ENCODE assay signal across 14 cellular contexts in the genomic region with DNA sequence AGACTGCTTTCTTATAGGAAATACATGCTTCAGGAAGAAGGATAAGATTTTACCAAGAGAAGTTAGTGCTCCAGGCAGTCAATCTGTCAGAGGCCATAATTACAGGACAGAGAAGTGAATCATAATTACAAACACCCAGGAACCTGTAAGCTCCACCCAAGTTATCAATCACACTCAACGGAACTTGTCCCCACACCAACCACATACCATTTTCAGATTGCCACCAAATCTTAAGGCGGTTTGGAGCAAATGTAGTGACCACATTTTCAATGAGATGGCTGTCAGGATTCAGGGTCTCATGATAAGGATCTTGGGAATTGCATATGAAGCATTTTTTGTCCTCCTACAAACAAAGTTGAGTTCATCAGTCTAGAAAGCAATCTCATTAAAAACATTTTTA. TPM values are rescaled to one million over a fixed set of nuclear protein-coding genes. Genes with fewer than 3 reads are reported as not detected.
DNase-seq lines count a peak whose midpoint lies in the region; ATAC-seq and TF ChIP-seq lines count a peak whose summit lies in the region.
"Had no signal": no experiment of that assay in that cellular context is flagged by ENCODE, and none has a peak within 500 bp of the region (broad histone marks: within the 10 kb centered on the region; RNA-seq: fewer than 3 reads in every experiment).

No MANE protein-coding gene starts in this region.

- H3K4me3 ChIP-seq in esophagus muscularis mucosa (peak overlapping the region in 1 of 4 donors; percentile 11), sigmoid colon (peak overlapping the region in 1 of 4 donors; percentile 75)
- H3K4me3 ChIP-seq: cardiac muscle cell had no signal

- TF ChIP-seq CTCF in esophagus muscularis mucosa (IDR thresholded peaks at IDR 0.05) = no peak
- no peak for TF ChIP-seq CTCF in sigmoid colon (IDR thresholded peaks at IDR 0.05)

- intact Hi-C loops in esophagus muscularis mucosa (cut with DNase I) = no loop called here
- intact Hi-C loops in sigmoid colon (cut with DNase I) = no loop called here
- intact Hi-C loops in activated T-helper 1 cell treated with anti-CD3 and anti-CD28 coated beads, Interleukin-12 subunit alpha, Interleukin-12 subunit beta, Interleukin-2, Interleukin-4 antibody, amounts not matched to agents 30 ng/mL and 10 ng/mL and 1 ng/mL, durations not matched to agents 14 hours and 24 hours and 36 hours (cut with micrococcal nuclease) = no loop called here

- 75% methylated on average over 2 of the region's 2 CpGs for WGBS in esophagus muscularis mucosa
- 30 to 68% methylated on average over 2 of the region's 2 CpGs for WGBS in sigmoid colon, 2 donors

- H3K4me1 Mint-ChIP-seq in activated T-helper 1 cell treated with anti-CD3 and anti-CD28 coated beads, Interleukin-12 subunit alpha, Interleukin-12 subunit beta, Interleukin-2, Interleukin-4 antibody, amounts not matched to agents 30 ng/mL and 10 ng/mL and 1 ng/mL, durations not matched to agents 14 hours and 24 hours and 36 hours (ENCODE audit: low read depth) = no peaks in the 10 kb centered on the region

- no peaks in the 10 kb centered on the region for H3K9me3 Mint-ChIP-seq in activated T-helper 1 cell treated with anti-CD3 and anti-CD28 coated beads, Interleukin-12 subunit alpha, Interleukin-12 subunit beta, Interleukin-2, Interleukin-4 antibody, amounts not matched to agents 30 ng/mL and 10 ng/mL and 1 ng/mL, durations not matched to agents 14 hours and 24 hours and 36 hours

- TF ChIP-seq EP300 in esophagus muscularis mucosa (IDR thresholded peaks at IDR 0.05) (no peak), sigmoid colon (IDR thresholded peaks at IDR 0.05) (no peak)

- H3K36me3 ChIP-seq in esophagus muscularis mucosa (peaks cover 9 to 42% (median 25%) of the 10 kb centered on the region in 4 donors), sigmoid colon (peaks cover 8 to 34% (median 11%) of the 10 kb centered on the region in 4 donors)
- H3K36me3 ChIP-seq: cardiac muscle cell had no signal

- H3K27ac ChIP-seq in esophagus muscularis mucosa (replicated peaks in 1 of 4) (peak overlapping the region; percentile 21 to 90 (median 86)), sigmoid colon (peak overlapping the region; percentile 83 to 87 (median 86))
- H3K27ac ChIP-seq: cardiac muscle cell had no signal

- no peak overlapping the region for H3K27ac Mint-ChIP-seq in activated T-helper 1 cell treated with anti-CD3 and anti-CD28 coated beads, Interleukin-12 subunit alpha, Interleukin-12 subunit beta, Interleukin-2, Interleukin-4 antibody, amounts not matched to agents 30 ng/mL and 10 ng/mL and 1 ng/mL, durations not matched to agents 14 hours and 24 hours and 36 hours
- H3K27ac Mint-ChIP-seq: immature natural killer cell had no signal

- DNase-seq in HT-29 (ENCODE audit: low spot score) (peak; percentile 27), RPMI7951 (ENCODE audit: low read depth) (peak; percentile 78), esophagus muscularis mucosa (ENCODE audit: extremely low spot score) (no peak), sigmoid colon (no peak), NCI-H2029 (lab: John Stamatoyannopoulos, UW) (no peak)
- no peak for DNase-seq in activated T-helper 1 cell treated with anti-CD3 and anti-CD28 coated beads, Interleukin-12 subunit alpha, Interleukin-12 subunit beta, Interleukin-2, Interleukin-4 antibody, amounts not matched to agents 30 ng/mL and 10 ng/mL and 1 ng/mL, durations not matched to agents 14 hours and 24 hours and 36 hours (ENCODE audit: low spot score)
- DNase-seq: activated CD4-positive, alpha-beta T cell treated with anti-CD3 and anti-CD28 coated beads, Interleukin-2, amount 50 U/mL, for 48 hours; activated gamma-delta T cell; HCEC 1CT; immature natural killer cell; right cardiac atrium had no signal

- ATAC-seq in HG03175 (IDR thresholded peaks at IDR 0.05; ENCODE audit: unreplicated experiment) = no peak
- ATAC-seq: right cardiac atrium had no signal

- no peaks in the 10 kb centered on the region for H3K27me3 ChIP-seq in esophagus muscularis mucosa
- no peaks in the 10 kb centered on the region for H3K27me3 ChIP-seq in sigmoid colon

- no peak for TF ChIP-seq POLR2A in esophagus muscularis mucosa (IDR thresholded peaks at IDR 0.05; ENCODE audit: low read depth)
- TF ChIP-seq POLR2A in sigmoid colon (IDR thresholded peaks at IDR 0.05) = no peak

- H3K4me3 Mint-ChIP-seq in activated T-helper 1 cell treated with anti-CD3 and anti-CD28 coated beads, Interleukin-12 subunit alpha, Interleukin-12 subunit beta, Interleukin-2, Interleukin-4 antibody, amounts not matched to agents 30 ng/mL and 10 ng/mL and 1 ng/mL, durations not matched to agents 14 hours and 24 hours and 36 hours = no peak overlapping the region
- H3K4me3 Mint-ChIP-seq: immature natural killer cell had no signal

- H3K36me3 Mint-ChIP-seq in activated T-helper 1 cell treated with anti-CD3 and anti-CD28 coated beads, Interleukin-12 subunit alpha, Interleukin-12 subunit beta, Interleukin-2, Interleukin-4 antibody, amounts not matched to agents 30 ng/mL and 10 ng/mL and 1 ng/mL, durations not matched to agents 14 hours and 24 hours and 36 hours (ENCODE audit: low read depth) = no peaks in the 10 kb centered on the region
- H3K36me3 Mint-ChIP-seq: immature natural killer cell had no signal

- H3K9me3 ChIP-seq in esophagus muscularis mucosa = no peaks in the 10 kb centered on the region
- no peaks in the 10 kb centered on the region for H3K9me3 ChIP-seq in sigmoid colon

- H3K27me3 Mint-ChIP-seq in activated T-helper 1 cell treated with anti-CD3 and anti-CD28 coated beads, Interleukin-12 subunit alpha, Interleukin-12 subunit beta, Interleukin-2, Interleukin-4 antibody, amounts not matched to agents 30 ng/mL and 10 ng/mL and 1 ng/mL, durations not matched to agents 14 hours and 24 hours and 36 hours (ENCODE audit: insufficient read depth) = peaks cover 44% of the 10 kb centered on the region

- peaks cover 27 to 87% (median 84%) of the 10 kb centered on the region in 4 donors for H3K4me1 ChIP-seq in esophagus muscularis mucosa
- H3K4me1 ChIP-seq in sigmoid colon = peaks cover 0 to 64% (median 56%) of the 10 kb centered on the region in 4 donors

RNA-seq across cellular contexts. Expression of gene LAMB1, which starts 4.8 kb away (rescaled TPM):
- 29.4 and 46.6 TPM in 2 replicates for total RNA-seq in HT-29 (2014; rRNA removed; shearing (Covaris generic))
- 147 and 157 TPM in 2 replicates for total RNA-seq in RPMI7951 (2014; rRNA removed; shearing (Covaris generic))
- total RNA-seq in esophagus muscularis mucosa = 100 to 1,000 TPM; 167 to 240 (median 219) TPM
- 100 to 1,000 TPM; 161 to 246 (median 185) TPM for total RNA-seq in sigmoid colon
- polyA plus RNA-seq in sigmoid colon = 100 to 1,000 TPM in 1 of 3 donors, 10 to 100 TPM in 2; 16.9 to 103 (median 22.8) TPM
- not detected in 2 replicates for total RNA-seq in activated T-helper 1 cell treated with anti-CD3 and anti-CD28 coated beads, Interleukin-12 subunit alpha, Interleukin-12 subunit beta, Interleukin-2, Interleukin-4 antibody, amounts not matched to agents 30 ng/mL and 10 ng/mL and 1 ng/mL, durations not matched to agents 14 hours and 24 hours and 36 hours
- total RNA-seq: T-helper 1 cell treated with Interleukin-12 subunit alpha and Interleukin-12 subunit beta and Interleukin-4 antibody, amounts not matched to agents 30 ng/mL and 1 ng/mL, for 36 hours had no signal

Comparison
In these comparisons a context has a peak if more than half of its experiments do, and no peak if none do; other contexts are left out.
1. DNase-seq: peak in HT-29 (single experiment) and RPMI7951 (single experiment); none in esophagus muscularis mucosa (single experiment), sigmoid colon (single experiment), NCI-H2029 (single experiment) and activated T-helper 1 cell treated with anti-CD3 and anti-CD28 coated beads, Interleukin-12 subunit alpha, Interleukin-12 subunit beta, Interleukin-2, Interleukin-4 antibody, amounts not matched to agents 30 ng/mL and 10 ng/mL and 1 ng/mL, durations not matched to agents 14 hours and 24 hours and 36 hours (single experiment).
2. RNA of gene LAMB1, which starts 4.8 kb away (total RNA-seq): 167 to 240 TPM in esophagus muscularis mucosa, 161 to 246 TPM in sigmoid colon, 147 to 157 TPM in RPMI7951 and 29.4 to 46.6 TPM in HT-29; not detected in activated T-helper 1 cell treated with anti-CD3 and anti-CD28 coated beads, Interleukin-12 subunit alpha, Interleukin-12 subunit beta, Interleukin-2, Interleukin-4 antibody, amounts not matched to agents 30 ng/mL and 10 ng/mL and 1 ng/mL, durations not matched to agents 14 hours and 24 hours and 36 hours; every median in the first group is over 10 times any median in the second.